7 cellular contexts compared by ENCODE assay signal in genomic region chr2:237762286-237763182, GRCh38. TPM values are rescaled to one million over a fixed set of nuclear protein-coding genes. Genes with fewer than 3 reads are reported as not detected.
A peak's percentile ranks its signal among the peaks of the same experiment; 100 is the strongest.
DNase-seq lines count a peak whose midpoint lies in the region; ATAC-seq and TF ChIP-seq lines count a peak whose summit lies in the region.
"Not testable (repeated sequence)": the region's sequence is repeated elsewhere in the genome, so short reads cannot be mapped to it uniquely, and the experiment has no call there.

No MANE protein-coding gene starts in this region.

- H3K36me3 ChIP-seq in CD8-positive, alpha-beta memory T cell (ENCODE audit: insufficient read depth, low read length): peaks cover 52% of the 10 kb centered on the region
- peaks cover 16% of the 10 kb centered on the region for H3K36me3 ChIP-seq in osteoblast (ENCODE audit: insufficient read depth, low read length)

- H3K4me3 Mint-ChIP-seq in CD8-positive, alpha-beta memory T cell: peak overlapping the region in 1 of 7 donors; percentile 59
- not testable (repeated sequence) for H3K4me3 Mint-ChIP-seq in activated CD4-positive, alpha-beta memory T cell treated with anti-CD3 and anti-CD28 coated beads for 36 hours; activated naive CD8-positive, alpha-beta T cell treated with anti-CD3 and anti-CD28 coated beads, Interleukin-2, amount 10 ng/mL, durations not matched to agents 7 days and 5 days; immature natural killer cell

- not testable (repeated sequence) for TF ChIP-seq CTCF in osteoblast (IDR thresholded peaks at IDR 0.05; ENCODE audit: extremely low read depth, low read depth, low read length)

- intact Hi-C loops in activated CD4-positive, alpha-beta memory T cell treated with anti-CD3 and anti-CD28 coated beads for 36 hours (cut with micrococcal nuclease): not testable (repeated sequence)

- H2AFZ ChIP-seq in osteoblast (ENCODE audit: low read length): not testable (repeated sequence)

- not testable (repeated sequence) for H3K9me3 Mint-ChIP-seq in CD8-positive, alpha-beta memory T cell; activated CD4-positive, alpha-beta memory T cell treated with anti-CD3 and anti-CD28 coated beads for 36 hours; activated naive CD8-positive, alpha-beta T cell treated with anti-CD3 and anti-CD28 coated beads, Interleukin-2, amount 10 ng/mL, durations not matched to agents 7 days and 5 days; immature natural killer cell

- POLR2A ChIA-PET in CD8-positive, alpha-beta memory T cell (lab: Charles Lee); activated CD4-positive, alpha-beta memory T cell treated with anti-CD3 and anti-CD28 coated beads for 36 hours (lab: Charles Lee); activated naive CD8-positive, alpha-beta T cell treated with anti-CD3 and anti-CD28 coated beads, Interleukin-2, amount 10 ng/mL, durations not matched to agents 7 days and 5 days (lab: Charles Lee): not testable (repeated sequence)

- H3K27ac ChIP-seq in CD8-positive, alpha-beta memory T cell (ENCODE audit: low read depth, low read length): not testable (repeated sequence)
- peak overlapping the region; percentile 66 for H3K27ac ChIP-seq in osteoblast (ENCODE audit: low read depth, low read length)

- DNase-seq in CD8-positive, alpha-beta memory T cell; activated CD4-positive, alpha-beta memory T cell treated with anti-CD3 and anti-CD28 coated beads for 36 hours; activated naive CD8-positive, alpha-beta T cell treated with anti-CD3 and anti-CD28 coated beads, Interleukin-2, amount 10 ng/mL, durations not matched to agents 7 days and 5 days; immature natural killer cell; osteoblast (ENCODE audit: insufficient read length, low spot score, missing footprints): not testable (repeated sequence)
- DNase-seq in HCEC 1CT (peak; percentile 66), dedifferentiated amniotic fluid mesenchymal stem cell (ENCODE audit: extremely low spot score) (peak; percentile 17)

- CTCF ChIA-PET in CD8-positive, alpha-beta memory T cell (lab: Charles Lee): interaction anchor here (1.9 kb wide), 1 partner anchor 17 kb away, joined by 5 read pairs; no protein-coding TSS in a partner anchor
- CTCF ChIA-PET in activated CD4-positive, alpha-beta memory T cell treated with anti-CD3 and anti-CD28 coated beads for 36 hours (lab: Charles Lee): interaction anchor here (1.4 kb wide), 1 partner anchor 17 kb away, joined by 5 read pairs; no protein-coding TSS in a partner anchor

- ATAC-seq in activated naive CD8-positive, alpha-beta T cell treated with anti-CD3 and anti-CD28 coated beads, Interleukin-2, amount 10 ng/mL, durations not matched to agents 7 days and 5 days (ENCODE audit: low read depth): not testable (repeated sequence)

- H3K79me2 ChIP-seq in osteoblast (ENCODE audit: insufficient read depth, low read length): not testable (repeated sequence)

- not testable (repeated sequence) for H3K9me3 ChIP-seq in CD8-positive, alpha-beta memory T cell (ENCODE audit: low read length); osteoblast (ENCODE audit: low read depth, low read length)

- peak overlapping the region in 5 of 8 donors; percentile 9 to 74 (median 54) for H3K27ac Mint-ChIP-seq in CD8-positive, alpha-beta memory T cell
- H3K27ac Mint-ChIP-seq in activated CD4-positive, alpha-beta memory T cell treated with anti-CD3 and anti-CD28 coated beads for 36 hours: peak overlapping the region; percentile 0
- peak overlapping the region; percentile 27 for H3K27ac Mint-ChIP-seq in activated naive CD8-positive, alpha-beta T cell treated with anti-CD3 and anti-CD28 coated beads, Interleukin-2, amount 10 ng/mL, durations not matched to agents 7 days and 5 days
- peak overlapping the region in 5 of 6 donors; percentile 20 to 81 (median 65) for H3K27ac Mint-ChIP-seq in immature natural killer cell

- H4K20me1 ChIP-seq in osteoblast (ENCODE audit: insufficient read depth, low read length): not testable (repeated sequence)

- H3K4me3 ChIP-seq in CD8-positive, alpha-beta memory T cell (ENCODE audit: low read length); osteoblast (ENCODE audit: insufficient read depth, low read length): not testable (repeated sequence)

- H3K4me1 Mint-ChIP-seq in CD8-positive, alpha-beta memory T cell: peaks cover 0 to 13% (median 10%) of the 10 kb centered on the region in 3 donors
- H3K4me1 Mint-ChIP-seq in activated CD4-positive, alpha-beta memory T cell treated with anti-CD3 and anti-CD28 coated beads for 36 hours (ENCODE audit: low read depth); activated naive CD8-positive, alpha-beta T cell treated with anti-CD3 and anti-CD28 coated beads, Interleukin-2, amount 10 ng/mL, durations not matched to agents 7 days and 5 days: not testable (repeated sequence)
- peaks cover 20 to 29% of the 10 kb centered on the region in 2 donors for H3K4me1 Mint-ChIP-seq in immature natural killer cell

- H3K36me3 Mint-ChIP-seq in CD8-positive, alpha-beta memory T cell: peaks cover 4 to 89% (median 18%) of the 10 kb centered on the region in 3 donors
- peaks cover 48% of the 10 kb centered on the region for H3K36me3 Mint-ChIP-seq in activated CD4-positive, alpha-beta memory T cell treated with anti-CD3 and anti-CD28 coated beads for 36 hours
- peaks cover 37% of the 10 kb centered on the region for H3K36me3 Mint-ChIP-seq in activated naive CD8-positive, alpha-beta T cell treated with anti-CD3 and anti-CD28 coated beads, Interleukin-2, amount 10 ng/mL, durations not matched to agents 7 days and 5 days
- H3K36me3 Mint-ChIP-seq in immature natural killer cell: peaks cover 9 to 29% (median 20%) of the 10 kb centered on the region in 3 donors

- H3K27me3 ChIP-seq in CD8-positive, alpha-beta memory T cell (ENCODE audit: insufficient read depth, low read length, poor library complexity, severe bottlenecking); osteoblast (ENCODE audit: insufficient read depth, low read length): not testable (repeated sequence)

- H3K4me2 ChIP-seq in osteoblast (ENCODE audit: insufficient read depth, low read length): peak overlapping the region; percentile 51

- H3K27me3 Mint-ChIP-seq in CD8-positive, alpha-beta memory T cell; activated CD4-positive, alpha-beta memory T cell treated with anti-CD3 and anti-CD28 coated beads for 36 hours; activated naive CD8-positive, alpha-beta T cell treated with anti-CD3 and anti-CD28 coated beads, Interleukin-2, amount 10 ng/mL, durations not matched to agents 7 days and 5 days; immature natural killer cell (ENCODE audit: low read depth in 3 of 3): not testable (repeated sequence)

- not testable (repeated sequence) for H3K4me1 ChIP-seq in CD8-positive, alpha-beta memory T cell (ENCODE audit: insufficient read depth, low read length)
- H3K4me1 ChIP-seq in osteoblast (ENCODE audit: insufficient read depth, low read length): peaks cover 24% of the 10 kb centered on the region

RNA-seq across cellular contexts. Expression of gene RBM44, which starts 36.0 kb away (rescaled TPM):
- total RNA-seq in CD8-positive, alpha-beta memory T cell: under 1 TPM; 0.33 to 0.63 TPM
- polyA plus RNA-seq in CD8-positive, alpha-beta memory T cell: 0.07 TPM
- under 1 TPM; 0.69 to 0.75 TPM for total RNA-seq in activated CD4-positive, alpha-beta memory T cell treated with anti-CD3 and anti-CD28 coated beads for 36 hours
- total RNA-seq in activated naive CD8-positive, alpha-beta T cell treated with anti-CD3 and anti-CD28 coated beads, Interleukin-2, amount 10 ng/mL, durations not matched to agents 7 days and 5 days: 1 to 10 TPM; 1.1 to 1.2 TPM
- under 1 TPM in 1 of 3 donors, not detected in 2; 0.08 TPM for polyA plus RNA-seq in immature natural killer cell
- 0.59 and 0.72 TPM in 2 replicates for total RNA-seq in osteoblast

Comparison
In these comparisons a context has a peak if more than half of its experiments do, and no peak if none do; other contexts are left out.
1. H3K27ac Mint-ChIP-seq: peak in every context shown above with its lines; median percentile 65 in immature natural killer cell; 54 in CD8-positive, alpha-beta memory T cell; 27 in activated naive CD8-positive, alpha-beta T cell treated with anti-CD3 and anti-CD28 coated beads, Interleukin-2, amount 10 ng/mL, durations not matched to agents 7 days and 5 days; 0 in activated CD4-positive, alpha-beta memory T cell treated with anti-CD3 and anti-CD28 coated beads for 36 hours.